Comparison of ENCODE assay signal across 16 cellular contexts in the genomic region with DNA sequence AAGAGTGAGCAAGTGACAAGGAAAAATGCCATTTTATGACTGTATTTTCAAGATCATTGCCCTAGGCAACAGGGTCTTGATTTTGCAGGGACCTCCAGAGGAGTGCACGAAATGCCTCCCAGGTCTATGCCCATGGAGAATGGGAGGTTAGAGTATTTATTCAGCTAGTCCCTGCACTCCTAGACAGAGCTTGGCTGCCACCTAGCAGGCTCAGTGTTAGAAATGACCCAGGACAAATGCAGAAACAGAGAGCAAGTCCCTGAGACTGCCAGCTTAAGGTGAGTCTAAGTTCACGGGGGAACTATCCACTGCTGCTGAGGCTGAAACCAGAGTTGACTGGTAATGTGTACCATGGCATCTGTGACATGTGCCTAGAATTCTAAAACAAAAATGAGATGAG.
A peak's percentile ranks its signal among the peaks of the same experiment; 100 is the strongest.
DNase-seq lines count a peak whose midpoint lies in the region; ATAC-seq and TF ChIP-seq lines count a peak whose summit lies in the region.
"Had no signal": no experiment of that assay in that cellular context is flagged by ENCODE, and none has a peak within 500 bp of the region (broad histone marks: within the 10 kb centered on the region; RNA-seq: fewer than 3 reads in every experiment).

No MANE protein-coding gene starts in this region.

- H3K9me3 Mint-ChIP-seq in GM23338 = peaks cover 5% of the 10 kb centered on the region; the same call in 1 of the 3 replicates

- H3K79me2 ChIP-seq in GM23338 (replicated peaks; ENCODE audit: insufficient read depth) (no peaks in the 10 kb centered on the region), hepatocyte (no peaks in the 10 kb centered on the region)

- H3K4me1 ChIP-seq in GM23338 (ENCODE audit: insufficient read depth) (no peaks in the 10 kb centered on the region), hepatocyte (ENCODE audit: insufficient read depth) (no peaks in the 10 kb centered on the region)

- H3K27ac ChIP-seq in AG04450 (ENCODE audit: low read depth, low read length) = no peak overlapping the region
- H3K27ac ChIP-seq in GM23338 (ENCODE audit: low read depth) = no peak overlapping the region
- H3K27ac ChIP-seq in hepatocyte = no peak overlapping the region
- H3K27ac ChIP-seq: KMS-11 had no signal

- WGBS in hepatocyte (ENCODE audit: low lambda C conversion rate, missing lambda C conversion rate) = 32% methylated on average over 2 of the region's 2 CpGs

- H3K4me3 Mint-ChIP-seq in GM23338 = no peak overlapping the region
- H3K4me3 Mint-ChIP-seq: CD4-positive, CD25-positive, alpha-beta regulatory T cell; naive thymus-derived CD4-positive, alpha-beta T cell; stimulated activated naive B cell treated with anti-CD40 and anti-IgM and Interleukin-4, amounts not matched to agents 10 μg/mL and 1 μg/mL and 100 μg/mL, for 72 hours had no signal

- no peaks in the 10 kb centered on the region for H3K36me3 Mint-ChIP-seq in GM23338 (ENCODE audit: low read depth)
- H3K36me3 Mint-ChIP-seq: CD4-positive, CD25-positive, alpha-beta regulatory T cell; stimulated activated naive B cell treated with anti-CD40 and anti-IgM and Interleukin-4, amounts not matched to agents 10 μg/mL and 1 μg/mL and 100 μg/mL, for 72 hours had no signal

- peaks cover 3% of the 10 kb centered on the region; the same call in 1 of the 2 replicates for H3K9me2 ChIP-seq in GM23338 (ENCODE audit: insufficient read depth)
- H3K9me2 ChIP-seq in hepatocyte (replicated peaks; ENCODE audit: insufficient read depth) = no peaks in the 10 kb centered on the region

- no peaks in the 10 kb centered on the region for H3K4me1 Mint-ChIP-seq in GM23338
- H3K4me1 Mint-ChIP-seq: CD4-positive, CD25-positive, alpha-beta regulatory T cell; naive thymus-derived CD4-positive, alpha-beta T cell; stimulated activated naive B cell treated with anti-CD40 and anti-IgM and Interleukin-4, amounts not matched to agents 10 μg/mL and 1 μg/mL and 100 μg/mL, for 72 hours had no signal

- CTCF ChIA-PET in AG04450 (lab: Charles Lee) = no interaction called here

- peaks cover 5% of the 10 kb centered on the region for H3K27me3 Mint-ChIP-seq in GM23338 (ENCODE audit: insufficient read depth, low read depth, poor library complexity)
- H3K27me3 Mint-ChIP-seq: CD4-positive, CD25-positive, alpha-beta regulatory T cell had no signal

- H3K4me2 ChIP-seq in GM23338 (no peak overlapping the region), hepatocyte (no peak overlapping the region)
- H3K4me2 ChIP-seq: KMS-11 had no signal

- no peaks in the 10 kb centered on the region for H3F3A ChIP-seq in GM23338 (replicated peaks; ENCODE audit: low read depth)

- ATAC-seq in GM23338 = peak; percentile 50; the same call in 2 of the 3 replicates
- ATAC-seq: naive thymus-derived CD4-positive, alpha-beta T cell had no signal

- H3K9me3 ChIP-seq in AG04450 (ENCODE audit: control insufficient read depth, insufficient read depth, low read length) = no peaks in the 10 kb centered on the region
- H3K9me3 ChIP-seq in hepatocyte (ENCODE audit: low read depth) = no peaks in the 10 kb centered on the region

- no peak for DNase-seq in AG04450 (ENCODE audit: low read depth, low spot score)
- peak; percentile 35 for DNase-seq in GM23338 (ENCODE audit: low spot score)
- DNase-seq in RKO (ENCODE audit: low spot score) = peak; percentile 5
- DNase-seq in hepatocyte (ENCODE audit: low spot score) = peak; percentile 56
- DNase-seq in SHP77 treated with DMSO at 0.1 percent for 48 hours (lab: John Stamatoyannopoulos, UW) = no peak
- no peak for DNase-seq in GM20000 (ENCODE audit: low spot score)
- no peak for DNase-seq in glomerular visceral epithelial cell (ENCODE audit: extremely low spot score)
- DNase-seq in D341Med (ENCODE audit: low spot score) = no peak
- DNase-seq: activated T-cell treated with anti-CD3 and anti-CD28 coated beads, Interleukin-2, amount 50 U/mL, for 48 hours; CD4-positive, CD25-positive, alpha-beta regulatory T cell; cortex of kidney; hippocampal formation; naive thymus-derived CD4-positive, alpha-beta T cell; stimulated activated CD4-positive, alpha-beta T cell treated with anti-CD3 and anti-CD28 coated beads, Interleukin-15, amount 100 ng/mL, for 24 hours; stimulated activated naive B cell treated with anti-CD40 and anti-IgM and Interleukin-4, amounts not matched to agents 10 μg/mL and 1 μg/mL and 100 μg/mL, for 72 hours had no signal

- H4K20me1 ChIP-seq in GM23338 (replicated peaks; ENCODE audit: insufficient read depth) = no peaks in the 10 kb centered on the region
- no peaks in the 10 kb centered on the region for H4K20me1 ChIP-seq in hepatocyte (ENCODE audit: insufficient read depth, poor library complexity, severe bottlenecking)

- H3K36me3 ChIP-seq in GM23338 (ENCODE audit: insufficient read depth) = no peaks in the 10 kb centered on the region
- no peaks in the 10 kb centered on the region for H3K36me3 ChIP-seq in hepatocyte (replicated peaks; ENCODE audit: insufficient read depth, low read depth)

- no peak overlapping the region for H3K4me3 ChIP-seq in AG04450 (ENCODE audit: low read depth, low read length)
- H3K4me3 ChIP-seq in GM23338 = no peak overlapping the region
- no peak overlapping the region for H3K4me3 ChIP-seq in hepatocyte

- H2AFZ ChIP-seq in GM23338 = no peak overlapping the region
- no peak overlapping the region for H2AFZ ChIP-seq in hepatocyte

- no peak overlapping the region for H3K27ac Mint-ChIP-seq in GM23338
- H3K27ac Mint-ChIP-seq: CD4-positive, CD25-positive, alpha-beta regulatory T cell; naive thymus-derived CD4-positive, alpha-beta T cell; stimulated activated naive B cell treated with anti-CD40 and anti-IgM and Interleukin-4, amounts not matched to agents 10 μg/mL and 1 μg/mL and 100 μg/mL, for 72 hours had no signal

- TF ChIP-seq CTCF in AG04450 (IDR thresholded peaks at IDR 0.05; ENCODE audit: low read depth, low read length) (peak; percentile 18; the same call in 1 of the 2 replicates), GM23338 (conservative IDR thresholded peaks at IDR 0.05; ENCODE audit: low read depth in 2 of 2) (peak; percentile 17 to 53; a peak in 3 of 4 replicates), hepatocyte (IDR thresholded peaks at IDR 0.05; ENCODE audit: poor library complexity) (peak; percentile 47), GM20000 (IDR thresholded peaks at IDR 0.05; ENCODE audit: extremely low read depth, missing control alignments) (no peak)

- POLR2A ChIA-PET in AG04450 (lab: Yijun Ruan, JAX) = no interaction called here

- no peaks in the 10 kb centered on the region for H3K27me3 ChIP-seq in AG04450 (ENCODE audit: control insufficient read depth, insufficient read depth, low read length)
- no peaks in the 10 kb centered on the region for H3K27me3 ChIP-seq in GM23338 (ENCODE audit: insufficient read depth)
- no peaks in the 10 kb centered on the region for H3K27me3 ChIP-seq in hepatocyte

TF ChIP-seq in GM23338, 12 proteins besides CTCF, POLR2A, EP300 and RAD21 (continues in another document):
- TF ChIP-seq CREB1 (CRISPR knock-in tag; IDR thresholded peaks at IDR 0.05; ENCODE audit: low read depth) = no peak
- TF ChIP-seq STAT1 (IDR thresholded peaks at IDR 0.05; ENCODE audit: unreplicated experiment) = no peak
- TF ChIP-seq ETS1 (IDR thresholded peaks at IDR 0.05) = no peak
- no peak for TF ChIP-seq ZNF331 (CRISPR knock-in tag; IDR thresholded peaks at IDR 0.05; ENCODE audit: low read depth)
- TF ChIP-seq POLR2AphosphoS5 (IDR thresholded peaks at IDR 0.05; ENCODE audit: low read depth) = no peak
- no peak for TF ChIP-seq JUNB (IDR thresholded peaks at IDR 0.05; ENCODE audit: unreplicated experiment)

Comparison
In these comparisons a context has a peak if more than half of its experiments do, and no peak if none do; other contexts are left out.
1. DNase-seq: peak in GM23338 (single experiment), RKO (single experiment) and hepatocyte (single experiment); none in AG04450 (single experiment), SHP77 treated with DMSO at 0.1 percent for 48 hours (single experiment), GM20000 (single experiment), glomerular visceral epithelial cell (single experiment) and D341Med (single experiment).